In the genomic region with DNA sequence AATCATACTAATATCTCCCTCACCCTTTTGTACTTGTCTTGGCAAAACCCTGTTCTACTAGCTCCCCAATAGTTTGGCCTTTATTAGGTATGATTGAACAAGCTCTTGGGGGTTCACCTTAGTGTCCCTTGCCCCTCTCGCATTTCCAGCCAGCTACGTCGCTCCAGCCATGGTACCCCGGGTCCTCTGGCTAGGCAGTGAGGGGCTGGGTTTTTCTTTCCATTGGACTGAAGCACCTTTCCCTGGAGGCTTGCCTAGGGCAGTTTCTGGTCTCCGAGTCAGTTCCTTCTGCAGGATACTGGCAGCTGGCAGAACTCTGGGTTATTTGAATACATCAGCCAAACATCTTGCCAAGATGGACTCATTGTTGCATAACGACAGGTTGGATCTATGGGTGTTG, we compare ENCODE assay signal across 7 cellular contexts.
A peak's percentile ranks its signal among the peaks of the same experiment; 100 is the strongest.
DNase-seq lines count a peak whose midpoint lies in the region; ATAC-seq and TF ChIP-seq lines count a peak whose summit lies in the region.
"Not testable (repeated sequence)": the region's sequence is repeated elsewhere in the genome, so short reads cannot be mapped to it uniquely, and the experiment has no call there.

No MANE protein-coding gene starts in this region.

- ATAC-seq in CD8-positive, alpha-beta T cell; activated CD8-positive, alpha-beta T cell treated with anti-CD3 and anti-CD28 coated beads for 36 hours; activated naive CD8-positive, alpha-beta T cell treated with anti-CD3 and anti-CD28 coated beads, Interleukin-2, amount 50 U/mL, for 24 hours; stimulated activated naive CD8-positive, alpha-beta T cell treated with anti-CD3 and anti-CD28 coated beads, Interleukin-15, amount 100 ng/mL, for 72 hours: not testable (repeated sequence)

- DNase-seq in CD8-positive, alpha-beta T cell: peak in 1 of 7 experiments; percentile 4
- DNase-seq in NCI-H526 treated with DMSO at 0.1 percent for 48 hours (lab: John Stamatoyannopoulos, UW): peak; percentile 19
- DNase-seq in activated CD8-positive, alpha-beta T cell treated with anti-CD3 and anti-CD28 coated beads for 36 hours; activated naive CD8-positive, alpha-beta T cell treated with anti-CD3 and anti-CD28 coated beads, Interleukin-2, amount 50 U/mL, for 24 hours; mesothelial cell of epicardium (ENCODE audit: low spot score in 2 of 2, unreplicated experiment in 2 of 2); stimulated activated naive CD8-positive, alpha-beta T cell treated with anti-CD3 and anti-CD28 coated beads, Interleukin-15, amount 100 ng/mL, for 72 hours: not testable (repeated sequence)
- DNase-seq in epithelial cell of esophagus (ENCODE audit: low read depth): peak; percentile 25

- peak overlapping the region; percentile 63 for H3K4me3 Mint-ChIP-seq in CD8-positive, alpha-beta T cell
- H3K4me3 Mint-ChIP-seq in activated CD8-positive, alpha-beta T cell treated with anti-CD3 and anti-CD28 coated beads for 36 hours; mesothelial cell of epicardium: not testable (repeated sequence)
- peak overlapping the region; percentile 15 for H3K4me3 Mint-ChIP-seq in activated naive CD8-positive, alpha-beta T cell treated with anti-CD3 and anti-CD28 coated beads, Interleukin-2, amount 50 U/mL, for 24 hours
- H3K4me3 Mint-ChIP-seq in stimulated activated naive CD8-positive, alpha-beta T cell treated with anti-CD3 and anti-CD28 coated beads, Interleukin-15, amount 100 ng/mL, for 72 hours: peak overlapping the region; percentile 64 to 66

- not testable (repeated sequence) for H3K27me3 Mint-ChIP-seq in CD8-positive, alpha-beta T cell (ENCODE audit: low read depth); activated CD8-positive, alpha-beta T cell treated with anti-CD3 and anti-CD28 coated beads for 36 hours; activated naive CD8-positive, alpha-beta T cell treated with anti-CD3 and anti-CD28 coated beads, Interleukin-2, amount 50 U/mL, for 24 hours; mesothelial cell of epicardium (ENCODE audit: low read depth); stimulated activated naive CD8-positive, alpha-beta T cell treated with anti-CD3 and anti-CD28 coated beads, Interleukin-15, amount 100 ng/mL, for 72 hours

- not testable (repeated sequence) for H3K4me1 ChIP-seq in CD8-positive, alpha-beta T cell (ENCODE audit: insufficient read depth, low read length)

- POLR2A ChIA-PET in CD8-positive, alpha-beta T cell (lab: Charles Lee); activated CD8-positive, alpha-beta T cell treated with anti-CD3 and anti-CD28 coated beads for 36 hours (lab: Charles Lee): not testable (repeated sequence)

- not testable (repeated sequence) for H3K27ac ChIP-seq in CD8-positive, alpha-beta T cell (ENCODE audit: low read depth, low read length)

- H3K27ac Mint-ChIP-seq in CD8-positive, alpha-beta T cell: peak overlapping the region; percentile 87
- peak overlapping the region; percentile 25 for H3K27ac Mint-ChIP-seq in activated CD8-positive, alpha-beta T cell treated with anti-CD3 and anti-CD28 coated beads for 36 hours
- not testable (repeated sequence) for H3K27ac Mint-ChIP-seq in activated naive CD8-positive, alpha-beta T cell treated with anti-CD3 and anti-CD28 coated beads, Interleukin-2, amount 50 U/mL, for 24 hours
- peak overlapping the region; percentile 76 for H3K27ac Mint-ChIP-seq in mesothelial cell of epicardium
- H3K27ac Mint-ChIP-seq in stimulated activated naive CD8-positive, alpha-beta T cell treated with anti-CD3 and anti-CD28 coated beads, Interleukin-15, amount 100 ng/mL, for 72 hours: peak overlapping the region in 1 of 2 donors; percentile 76

- H3K4me1 Mint-ChIP-seq in CD8-positive, alpha-beta T cell (ENCODE audit: low read depth): peaks cover 18% of the 10 kb centered on the region
- H3K4me1 Mint-ChIP-seq in activated CD8-positive, alpha-beta T cell treated with anti-CD3 and anti-CD28 coated beads for 36 hours (ENCODE audit: low read depth): peaks cover 15% of the 10 kb centered on the region
- H3K4me1 Mint-ChIP-seq in activated naive CD8-positive, alpha-beta T cell treated with anti-CD3 and anti-CD28 coated beads, Interleukin-2, amount 50 U/mL, for 24 hours: peaks cover 17% of the 10 kb centered on the region
- not testable (repeated sequence) for H3K4me1 Mint-ChIP-seq in mesothelial cell of epicardium
- H3K4me1 Mint-ChIP-seq in stimulated activated naive CD8-positive, alpha-beta T cell treated with anti-CD3 and anti-CD28 coated beads, Interleukin-15, amount 100 ng/mL, for 72 hours: peaks cover 12% of the 10 kb centered on the region

- intact Hi-C loops in CD8-positive, alpha-beta T cell (cut with DNase I, micrococcal nuclease); activated CD8-positive, alpha-beta T cell treated with anti-CD3 and anti-CD28 coated beads for 36 hours (cut with micrococcal nuclease): not testable (repeated sequence)

- not testable (repeated sequence) for H3K4me3 ChIP-seq in CD8-positive, alpha-beta T cell (ENCODE audit: low read depth, low read length)
- peak overlapping the region; percentile 20 for H3K4me3 ChIP-seq in epithelial cell of esophagus (ENCODE audit: low read length)

- H3K36me3 ChIP-seq in CD8-positive, alpha-beta T cell (ENCODE audit: insufficient read depth, low read length): not testable (repeated sequence)

- H3K9me3 ChIP-seq in CD8-positive, alpha-beta T cell (ENCODE audit: low read length): not testable (repeated sequence)

- not testable (repeated sequence) for TF ChIP-seq CTCF in CD8-positive, alpha-beta T cell (IDR thresholded peaks at IDR 0.05); activated CD8-positive, alpha-beta T cell treated with anti-CD3 and anti-CD28 coated beads for 36 hours (IDR thresholded peaks at IDR 0.05); epithelial cell of esophagus (IDR thresholded peaks at IDR 0.05; ENCODE audit: insufficient read depth, low read depth, low read length, missing control alignments); mesothelial cell of epicardium (IDR thresholded peaks at IDR 0.05; ENCODE audit: unreplicated experiment)

- H3K9me3 Mint-ChIP-seq in CD8-positive, alpha-beta T cell; activated CD8-positive, alpha-beta T cell treated with anti-CD3 and anti-CD28 coated beads for 36 hours; activated naive CD8-positive, alpha-beta T cell treated with anti-CD3 and anti-CD28 coated beads, Interleukin-2, amount 50 U/mL, for 24 hours; mesothelial cell of epicardium; stimulated activated naive CD8-positive, alpha-beta T cell treated with anti-CD3 and anti-CD28 coated beads, Interleukin-15, amount 100 ng/mL, for 72 hours: not testable (repeated sequence)

- not testable (repeated sequence) for H3K36me3 Mint-ChIP-seq in CD8-positive, alpha-beta T cell; activated CD8-positive, alpha-beta T cell treated with anti-CD3 and anti-CD28 coated beads for 36 hours (ENCODE audit: low read depth); activated naive CD8-positive, alpha-beta T cell treated with anti-CD3 and anti-CD28 coated beads, Interleukin-2, amount 50 U/mL, for 24 hours (ENCODE audit: low read depth); mesothelial cell of epicardium

- H3K27me3 ChIP-seq in CD8-positive, alpha-beta T cell (ENCODE audit: insufficient read depth, low read length): not testable (repeated sequence)

- CTCF ChIA-PET in CD8-positive, alpha-beta T cell (lab: Charles Lee); activated CD8-positive, alpha-beta T cell treated with anti-CD3 and anti-CD28 coated beads for 36 hours (lab: Charles Lee): not testable (repeated sequence)
